ENCODE assay signal across 1 cellular context in the genomic region with DNA sequence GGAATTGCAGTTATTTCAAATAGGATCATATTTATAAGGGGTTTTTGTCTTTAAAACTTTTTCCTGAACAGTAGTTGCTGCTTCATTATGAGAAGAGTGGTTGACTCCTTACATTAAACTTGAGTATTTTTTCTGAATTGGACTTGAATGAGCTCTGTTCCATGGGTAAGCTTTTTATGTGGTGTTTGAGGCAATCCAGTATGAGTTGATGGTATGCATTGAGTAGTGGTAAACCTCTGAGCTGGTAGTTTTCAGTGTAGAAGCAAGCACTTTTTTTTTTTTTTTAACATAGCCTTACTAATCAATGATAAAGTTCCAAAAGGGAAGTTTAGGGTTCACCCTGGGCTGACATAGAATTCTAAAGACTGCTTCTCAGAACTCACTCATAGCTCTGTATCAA.
TF ChIP-seq lines count a peak whose summit lies in the region.

No MANE protein-coding gene starts in this region.

TF ChIP-seq in HepG2, 621 proteins besides CTCF, POLR2A, EP300 and RAD21:
- TF ChIP-seq ARNT (IDR thresholded peaks at IDR 0.05) = no peak
- no peak for TF ChIP-seq MLXIP (CRISPR knock-in tag; IDR thresholded peaks at IDR 0.05; ENCODE audit: borderline replicate concordance)
- no peak for TF ChIP-seq MED13 (CRISPR knock-in tag; IDR thresholded peaks at IDR 0.05)
- no peak for TF ChIP-seq ZNF841 (CRISPR knock-in tag; IDR thresholded peaks at IDR 0.05; ENCODE audit: borderline replicate concordance)
- TF ChIP-seq GZF1 (CRISPR knock-in tag; IDR thresholded peaks at IDR 0.05) = no peak
- TF ChIP-seq ZNF761 (CRISPR knock-in tag; conservative IDR thresholded peaks at IDR 0.05) = no peak
- no peak for TF ChIP-seq SUZ12 (IDR thresholded peaks at IDR 0.05; ENCODE audit: low read depth, low read length)
- no peak for TF ChIP-seq CHD4 (IDR thresholded peaks at IDR 0.05; ENCODE audit: borderline replicate concordance, low read length)
- TF ChIP-seq RELA (CRISPR knock-in tag; IDR thresholded peaks at IDR 0.05) = no peak
- no peak for TF ChIP-seq PTBP1 (IDR thresholded peaks at IDR 0.05; ENCODE audit: low read depth, low read length, poor library complexity, severe bottlenecking)
- TF ChIP-seq, protein P1, sequence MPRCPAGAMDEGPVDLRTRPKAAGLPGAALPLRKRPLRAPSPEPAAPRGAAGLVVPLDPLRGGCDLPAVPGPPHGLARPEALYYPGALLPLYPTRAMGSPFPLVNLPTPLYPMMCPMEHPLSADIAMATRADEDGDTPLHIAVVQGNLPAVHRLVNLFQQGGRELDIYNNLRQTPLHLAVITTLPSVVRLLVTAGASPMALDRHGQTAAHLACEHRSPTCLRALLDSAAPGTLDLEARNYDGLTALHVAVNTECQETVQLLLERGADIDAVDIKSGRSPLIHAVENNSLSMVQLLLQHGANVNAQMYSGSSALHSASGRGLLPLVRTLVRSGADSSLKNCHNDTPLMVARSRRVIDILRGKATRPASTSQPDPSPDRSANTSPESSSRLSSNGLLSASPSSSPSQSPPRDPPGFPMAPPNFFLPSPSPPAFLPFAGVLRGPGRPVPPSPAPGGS (CRISPR knock-in tag; IDR thresholded peaks at IDR 0.05) = no peak
TF ChIP-seq in HepG2: peak in this region for 0.
